3 cellular contexts compared by ENCODE assay signal in the genomic region with DNA sequence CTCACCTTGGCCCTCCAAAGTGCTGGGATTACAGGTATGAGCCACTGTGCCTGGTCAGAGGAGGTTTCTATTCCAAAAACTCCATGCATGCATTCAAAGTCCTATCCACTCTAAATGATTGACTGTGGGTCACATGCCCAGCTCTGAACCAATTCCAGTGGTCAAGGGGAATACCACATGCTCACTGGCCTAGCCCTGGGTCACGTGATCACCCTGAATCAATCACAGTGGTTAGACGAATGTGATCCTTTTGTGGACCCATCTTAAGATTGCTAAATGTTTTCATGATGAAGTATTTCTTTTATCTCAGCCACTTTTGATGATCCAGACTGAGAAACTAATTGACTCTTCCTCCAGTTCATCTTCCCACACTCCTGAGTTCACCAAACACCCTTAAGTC.
TF ChIP-seq lines count a peak whose summit lies in the region.

No MANE protein-coding gene starts in this region.

TF ChIP-seq in A549, 52 proteins besides CTCF, POLR2A, EP300 and RAD21 (continued from another document):
- TF ChIP-seq, protein P1, sequence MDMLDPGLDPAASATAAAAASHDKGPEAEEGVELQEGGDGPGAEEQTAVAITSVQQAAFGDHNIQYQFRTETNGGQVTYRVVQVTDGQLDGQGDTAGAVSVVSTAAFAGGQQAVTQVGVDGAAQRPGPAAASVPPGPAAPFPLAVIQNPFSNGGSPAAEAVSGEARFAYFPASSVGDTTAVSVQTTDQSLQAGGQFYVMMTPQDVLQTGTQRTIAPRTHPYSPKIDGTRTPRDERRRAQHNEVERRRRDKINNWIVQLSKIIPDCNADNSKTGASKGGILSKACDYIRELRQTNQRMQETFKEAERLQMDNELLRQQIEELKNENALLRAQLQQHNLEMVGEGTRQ (IDR thresholded peaks at IDR 0.05), result peak; percentile 78

TF ChIP-seq in IMR-90, 13 proteins besides CTCF, POLR2A, EP300 and RAD21:
- TF ChIP-seq, protein P1 (IDR thresholded peaks at IDR 0.05; ENCODE audit: low read depth, low read length), result peak; percentile 43; the same call in 1 of the 2 replicates
- TF ChIP-seq, protein P2, sequence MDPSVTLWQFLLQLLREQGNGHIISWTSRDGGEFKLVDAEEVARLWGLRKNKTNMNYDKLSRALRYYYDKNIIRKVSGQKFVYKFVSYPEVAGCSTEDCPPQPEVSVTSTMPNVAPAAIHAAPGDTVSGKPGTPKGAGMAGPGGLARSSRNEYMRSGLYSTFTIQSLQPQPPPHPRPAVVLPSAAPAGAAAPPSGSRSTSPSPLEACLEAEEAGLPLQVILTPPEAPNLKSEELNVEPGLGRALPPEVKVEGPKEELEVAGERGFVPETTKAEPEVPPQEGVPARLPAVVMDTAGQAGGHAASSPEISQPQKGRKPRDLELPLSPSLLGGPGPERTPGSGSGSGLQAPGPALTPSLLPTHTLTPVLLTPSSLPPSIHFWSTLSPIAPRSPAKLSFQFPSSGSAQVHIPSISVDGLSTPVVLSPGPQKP (IDR thresholded peaks at IDR 0.05; ENCODE audit: borderline replicate concordance, low read depth, low read length), result no peak

TF ChIP-seq in K562, 482 proteins besides CTCF, POLR2A, EP300 and RAD21:
- TF ChIP-seq, protein P3, sequence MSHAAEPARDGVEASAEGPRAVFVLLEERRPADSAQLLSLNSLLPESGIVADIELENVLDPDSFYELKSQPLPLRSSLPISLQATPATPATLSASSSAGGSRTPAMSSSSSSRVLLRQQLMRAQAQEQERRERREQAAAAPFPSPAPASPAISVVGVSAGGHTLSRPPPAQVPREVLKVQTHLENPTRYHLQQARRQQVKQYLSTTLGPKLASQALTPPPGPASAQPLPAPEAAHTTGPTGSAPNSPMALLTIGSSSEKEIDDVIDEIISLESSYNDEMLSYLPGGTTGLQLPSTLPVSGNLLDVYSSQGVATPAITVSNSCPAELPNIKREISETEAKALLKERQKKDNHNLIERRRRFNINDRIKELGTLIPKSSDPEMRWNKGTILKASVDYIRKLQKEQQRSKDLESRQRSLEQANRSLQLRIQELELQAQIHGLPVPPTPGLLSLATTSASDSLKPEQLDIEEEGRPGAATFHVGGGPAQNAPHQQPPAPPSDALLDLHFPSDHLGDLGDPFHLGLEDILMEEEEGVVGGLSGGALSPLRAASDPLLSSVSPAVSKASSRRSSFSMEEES (CRISPR knock-in tag; IDR thresholded peaks at IDR 0.05), result peak; percentile 83
- TF ChIP-seq, protein P4, sequence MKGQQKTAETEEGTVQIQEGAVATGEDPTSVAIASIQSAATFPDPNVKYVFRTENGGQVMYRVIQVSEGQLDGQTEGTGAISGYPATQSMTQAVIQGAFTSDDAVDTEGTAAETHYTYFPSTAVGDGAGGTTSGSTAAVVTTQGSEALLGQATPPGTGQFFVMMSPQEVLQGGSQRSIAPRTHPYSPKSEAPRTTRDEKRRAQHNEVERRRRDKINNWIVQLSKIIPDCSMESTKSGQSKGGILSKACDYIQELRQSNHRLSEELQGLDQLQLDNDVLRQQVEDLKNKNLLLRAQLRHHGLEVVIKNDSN (CRISPR knock-in tag; IDR thresholded peaks at IDR 0.05), result peak; percentile 47
- no peak for TF ChIP-seq ZNF778 (CRISPR knock-in tag; IDR thresholded peaks at IDR 0.05)
- no peak for TF ChIP-seq ZNF431 (CRISPR knock-in tag; IDR thresholded peaks at IDR 0.05)
- no peak for TF ChIP-seq GTF2A2 (tag; IDR thresholded peaks at IDR 0.05)
- no peak for TF ChIP-seq SMAD2 (IDR thresholded peaks at IDR 0.05; ENCODE audit: low read depth, low read length)
- no peak for TF ChIP-seq SMAD3 (CRISPR knock-in tag; conservative IDR thresholded peaks at IDR 0.05)
- TF ChIP-seq CBFA2T2 (conservative IDR thresholded peaks at IDR 0.05), result peak; percentile 24; the same call in 1 of the 2 replicates
- peak; percentile 43; the same call in 1 of the 2 replicates for TF ChIP-seq TOE1 (IDR thresholded peaks at IDR 0.05; ENCODE audit: borderline replicate concordance)
- no peak for TF ChIP-seq TOE1 (CRISPR knock-in tag; IDR thresholded peaks at IDR 0.05; ENCODE audit: borderline replicate concordance, low read depth)
- TF ChIP-seq, protein P1 (CRISPR knock-in tag; IDR thresholded peaks at IDR 0.05), result peak; percentile 15; the same call in 1 of the 2 replicates
- TF ChIP-seq HMG20A (CRISPR knock-in tag; conservative IDR thresholded peaks at IDR 0.05), result no peak
- TF ChIP-seq ASH1L (IDR thresholded peaks at IDR 0.05; ENCODE audit: borderline replicate concordance, low read depth, partially characterized antibody), result no peak
- TF ChIP-seq CHD2 (IDR thresholded peaks at IDR 0.05; ENCODE audit: low read depth, low read length), result no peak
- TF ChIP-seq RAD51 (IDR thresholded peaks at IDR 0.05; ENCODE audit: borderline replicate concordance, low read depth), result peak; percentile 81
